ENCODE assay signal across 10 cellular contexts in the genomic region with DNA sequence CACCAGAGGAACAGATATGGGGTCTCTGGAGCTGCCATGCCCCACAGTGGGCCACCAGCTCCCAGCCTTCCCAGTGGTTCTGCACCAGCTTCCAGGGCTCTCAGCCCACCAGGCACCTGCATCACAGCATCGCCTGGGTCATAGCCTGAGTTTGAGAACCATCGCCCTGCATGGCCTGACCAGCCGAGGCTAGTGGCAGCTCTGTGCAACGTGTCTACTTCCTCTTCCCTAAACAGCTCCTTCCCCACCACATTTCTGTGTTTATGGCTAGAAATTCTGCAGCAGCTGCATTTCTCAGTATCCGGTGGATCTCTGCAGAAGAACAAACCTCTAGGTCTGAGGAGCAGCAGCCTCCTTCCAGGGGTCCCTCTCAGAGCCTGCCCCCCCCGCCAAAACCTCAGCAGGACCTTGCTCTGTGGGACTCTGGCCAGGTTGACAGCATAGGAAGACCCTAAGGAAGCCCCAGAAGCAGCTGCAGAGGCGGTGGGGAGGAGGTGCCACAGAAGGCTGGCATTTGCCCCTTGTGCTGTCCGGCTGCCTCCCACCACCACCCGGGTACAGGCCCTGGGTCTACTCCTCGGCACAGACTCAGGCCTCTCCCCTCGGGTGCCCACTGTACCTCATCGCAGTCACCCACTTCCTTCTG. TPM values are rescaled to one million over a fixed set of nuclear protein-coding genes. Genes with fewer than 3 reads are reported as not detected.
DNase-seq lines count a peak whose midpoint lies in the region; ATAC-seq and TF ChIP-seq lines count a peak whose summit lies in the region.
"Had no signal": no experiment of that assay in that cellular context is flagged by ENCODE, and none has a peak within 500 bp of the region (broad histone marks: within the 10 kb centered on the region; RNA-seq: fewer than 3 reads in every experiment).

No MANE protein-coding gene starts in this region.

- H3K27me3 Mint-ChIP-seq in activated naive CD8-positive, alpha-beta T cell: no peaks in the 10 kb centered on the region
- H3K27me3 Mint-ChIP-seq in activated naive CD8-positive, alpha-beta T cell treated with anti-CD3 and anti-CD28 coated beads, Interleukin-2, amount 50 U/mL, for 24 hours: no peaks in the 10 kb centered on the region

- POLR2A ChIA-PET in PC-3 (lab: Charles Lee; ENCODE audit: unreplicated experiment): interaction anchor here (0.7 kb wide), 1 partner anchor 44 kb away, joined by 4 read pairs; no protein-coding TSS in a partner anchor

- no peaks in the 10 kb centered on the region for H4K20me1 ChIP-seq in PC-3 (ENCODE audit: low read length)

- ATAC-seq in activated naive CD8-positive, alpha-beta T cell treated with anti-CD3 and anti-CD28 coated beads, Interleukin-2, amount 50 U/mL, for 24 hours: no peak
- ATAC-seq in HG03342 (IDR thresholded peaks at IDR 0.05; ENCODE audit: unreplicated experiment) (no peak), PC-3 (no peak)

- H3K9me3 ChIP-seq in tibial nerve (no peaks in the 10 kb centered on the region), PC-3 (ENCODE audit: low read length) (no peaks in the 10 kb centered on the region)

- no peaks in the 10 kb centered on the region for H3F3A ChIP-seq in PC-3 (ENCODE audit: low read length, unreplicated experiment)

- H3K9me3 Mint-ChIP-seq in activated naive CD8-positive, alpha-beta T cell (ENCODE audit: low read depth): no peaks in the 10 kb centered on the region
- no peaks in the 10 kb centered on the region for H3K9me3 Mint-ChIP-seq in activated naive CD8-positive, alpha-beta T cell treated with anti-CD3 and anti-CD28 coated beads, Interleukin-2, amount 50 U/mL, for 24 hours

- H3K4me1 ChIP-seq in tibial nerve (peaks cover 22 to 91% (median 76%) of the 10 kb centered on the region in 4 donors), PC-3 (ENCODE audit: insufficient read depth, low read length) (peaks cover 34% of the 10 kb centered on the region)

- CTCF ChIA-PET in PC-3 (lab: Charles Lee): no interaction called here

- no peak overlapping the region for H3K4me3 Mint-ChIP-seq in activated naive CD8-positive, alpha-beta T cell
- no peak overlapping the region for H3K4me3 Mint-ChIP-seq in activated naive CD8-positive, alpha-beta T cell treated with anti-CD3 and anti-CD28 coated beads, Interleukin-2, amount 50 U/mL, for 24 hours

- H3K36me3 Mint-ChIP-seq in activated naive CD8-positive, alpha-beta T cell: no peaks in the 10 kb centered on the region
- H3K36me3 Mint-ChIP-seq in activated naive CD8-positive, alpha-beta T cell treated with anti-CD3 and anti-CD28 coated beads, Interleukin-2, amount 50 U/mL, for 24 hours (ENCODE audit: low read depth): no peaks in the 10 kb centered on the region

- no peak for DNase-seq in activated naive CD8-positive, alpha-beta T cell treated with anti-CD3 and anti-CD28 coated beads, Interleukin-2, amount 50 U/mL, for 24 hours
- DNase-seq in NOMO-1 treated with DMSO at 0.1 percent for 48 hours (lab: John Stamatoyannopoulos, UW; ENCODE audit: unreplicated experiment) (peak; percentile 85), tibial nerve (ENCODE audit: low spot score in 2 of 2) (no peak), COLO829 (ENCODE audit: low spot score) (no peak), PC-3 (no peak)
- DNase-seq: activated naive CD4-positive, alpha-beta T cell treated with Interleukin-2 at 50 U/mL for 16 hours; NCI-H526 had no signal

- H3K9me2 ChIP-seq in PC-3 (replicated peaks; ENCODE audit: low read length): no peaks in the 10 kb centered on the region

- peak in 1 of 2 donors; percentile 50 for TF ChIP-seq EP300 in tibial nerve (IDR thresholded peaks at IDR 0.05)

- H3K27me3 ChIP-seq in layer of hippocampus (ENCODE audit: control insufficient read depth, insufficient read depth, low read length): no peaks in the 10 kb centered on the region
- no peaks in the 10 kb centered on the region for H3K27me3 ChIP-seq in tibial nerve
- no peaks in the 10 kb centered on the region for H3K27me3 ChIP-seq in PC-3 (ENCODE audit: low read length)

- no peaks in the 10 kb centered on the region for H3K79me2 ChIP-seq in PC-3 (ENCODE audit: low read length)

- BruUV-seq in PC-3 (replicated peaks; lab: Mats Ljungman, UMichigan): no TSS peak

- no peak overlapping the region for H3K4me3 ChIP-seq in tibial nerve
- no peak overlapping the region for H3K4me3 ChIP-seq in PC-3 (ENCODE audit: low read length)

- H3K4me1 Mint-ChIP-seq in activated naive CD8-positive, alpha-beta T cell (ENCODE audit: low read depth): peaks cover 28% of the 10 kb centered on the region
- peaks cover 48% of the 10 kb centered on the region for H3K4me1 Mint-ChIP-seq in activated naive CD8-positive, alpha-beta T cell treated with anti-CD3 and anti-CD28 coated beads, Interleukin-2, amount 50 U/mL, for 24 hours

- peak overlapping the region; percentile 53 for H3K27ac ChIP-seq in layer of hippocampus (ENCODE audit: low read depth, low read length)
- H3K27ac ChIP-seq in tibial nerve: peak overlapping the region; percentile 91 to 98 (median 94)
- H3K27ac ChIP-seq in PC-3 (ENCODE audit: low read length): no peak overlapping the region

- H2AFZ ChIP-seq in PC-3 (ENCODE audit: low read length): no peak overlapping the region

- peak overlapping the region; percentile 34 for H3K27ac Mint-ChIP-seq in activated naive CD8-positive, alpha-beta T cell
- H3K27ac Mint-ChIP-seq in activated naive CD8-positive, alpha-beta T cell treated with anti-CD3 and anti-CD28 coated beads, Interleukin-2, amount 50 U/mL, for 24 hours: no peak overlapping the region

- no peak for TF ChIP-seq CTCF in tibial nerve (IDR thresholded peaks at IDR 0.05)
- no peak for TF ChIP-seq CTCF in PC-3 (conservative IDR thresholded peaks at IDR 0.05; ENCODE audit: low read depth, low read length)

- H3K36me3 ChIP-seq in tibial nerve: no peaks in the 10 kb centered on the region
- no peaks in the 10 kb centered on the region for H3K36me3 ChIP-seq in PC-3 (ENCODE audit: low read depth, low read length)

- no peak overlapping the region for H3K9ac ChIP-seq in PC-3 (ENCODE audit: low read length)

- WGBS in tibial nerve, 2 donors: 44 to 54% methylated on average over 11 to 12 of the region's 12 CpGs

- H3K4me2 ChIP-seq in PC-3 (ENCODE audit: low read length): no peak overlapping the region

- intact Hi-C loops in PC-3 (cut with micrococcal nuclease): no loop called here

- TF ChIP-seq POLR2A in tibial nerve (IDR thresholded peaks at IDR 0.05): no peak

RNA-seq across cellular contexts. Expression of a gene that starts 47.7 kb away (rescaled TPM):
- total RNA-seq in tibial nerve (100 to 1,000 TPM in 1 of 4 donors, 10 to 100 TPM in 3; 65.3 to 129 (median 87.7) TPM), PC-3 (2014; rRNA removed) (307 and 308 TPM in 2 replicates)
